In genomic region chr14:55071051-55071450, GRCh38 we compare ENCODE assay signal across 10 cellular contexts. TPM values are rescaled to one million over a fixed set of nuclear protein-coding genes. Genes with fewer than 3 reads are reported as not detected.
DNase-seq lines count a peak whose midpoint lies in the region; ATAC-seq and TF ChIP-seq lines count a peak whose summit lies in the region.
"Had no signal": no experiment of that assay in that cellular context is flagged by ENCODE, and none has a peak within 500 bp of the region (broad histone marks: within the 10 kb centered on the region; RNA-seq: fewer than 3 reads in every experiment).

No MANE protein-coding gene starts in this region.

- H3K4me1 ChIP-seq in mammary epithelial cell (ENCODE audit: insufficient read depth, low read length) = peaks cover 39% of the 10 kb centered on the region

- H3K27me3 ChIP-seq in CD4-positive, alpha-beta T cell (ENCODE audit: control insufficient read depth, insufficient read depth, low read length) = no peaks in the 10 kb centered on the region
- H3K27me3 ChIP-seq in mammary epithelial cell (ENCODE audit: insufficient read depth, low read length) = no peaks in the 10 kb centered on the region

- H3K27me3 Mint-ChIP-seq in CD4-positive, alpha-beta T cell = no peaks in the 10 kb centered on the region
- no peaks in the 10 kb centered on the region for H3K27me3 Mint-ChIP-seq in IgD-negative memory B cell
- H3K27me3 Mint-ChIP-seq in memory B cell = no peaks in the 10 kb centered on the region
- no peaks in the 10 kb centered on the region for H3K27me3 Mint-ChIP-seq in activated CD8-positive, alpha-beta memory T cell treated with anti-CD3 and anti-CD28 coated beads, Interleukin-2, amount 10 ng/mL, durations not matched to agents 7 days and 5 days
- H3K27me3 Mint-ChIP-seq: activated naive CD8-positive, alpha-beta T cell treated with anti-CD3 and anti-CD28 coated beads, Interleukin-2, amount 10 ng/mL, durations not matched to agents 7 days and 5 days had no signal

- no peak for TF ChIP-seq CTCF in CD4-positive, alpha-beta T cell (IDR thresholded peaks at IDR 0.05)
- TF ChIP-seq CTCF in mammary epithelial cell (conservative IDR thresholded peaks at IDR 0.05 in 1 of 2, IDR thresholded peaks at IDR 0.05 in 1 of 2; ENCODE audit: extremely low read depth in 1 of 2, insufficient read depth in 1 of 2, low read depth in 1 of 2, low read length in 2 of 2) = no peak

- H3K9me3 Mint-ChIP-seq in CD4-positive, alpha-beta T cell = no peaks in the 10 kb centered on the region
- H3K9me3 Mint-ChIP-seq in IgD-negative memory B cell = no peaks in the 10 kb centered on the region
- H3K9me3 Mint-ChIP-seq in memory B cell = no peaks in the 10 kb centered on the region
- H3K9me3 Mint-ChIP-seq in activated CD8-positive, alpha-beta memory T cell treated with anti-CD3 and anti-CD28 coated beads, Interleukin-2, amount 10 ng/mL, durations not matched to agents 7 days and 5 days (ENCODE audit: low read depth) = no peaks in the 10 kb centered on the region
- H3K9me3 Mint-ChIP-seq: activated naive CD8-positive, alpha-beta T cell treated with anti-CD3 and anti-CD28 coated beads, Interleukin-2, amount 10 ng/mL, durations not matched to agents 7 days and 5 days had no signal

- 84% methylated on average over 5 of the region's 5 CpGs for WGBS in mammary epithelial cell (ENCODE audit: low coverage, missing lambda C conversion rate)

- ATAC-seq in CD4-positive, alpha-beta T cell (ENCODE audit: poor library complexity) = no peak
- ATAC-seq in memory B cell (ENCODE audit: low read depth) (no peak), HG03025 (IDR thresholded peaks at IDR 0.05; ENCODE audit: low FRiP score, unreplicated experiment) (no peak), GM18858 (IDR thresholded peaks at IDR 0.05; ENCODE audit: unreplicated experiment) (no peak), HG03469 (IDR thresholded peaks at IDR 0.05; ENCODE audit: unreplicated experiment) (no peak)
- no peak for ATAC-seq in activated CD8-positive, alpha-beta memory T cell treated with anti-CD3 and anti-CD28 coated beads, Interleukin-2, amount 10 ng/mL, durations not matched to agents 7 days and 5 days

- H4K20me1 ChIP-seq in mammary epithelial cell (ENCODE audit: insufficient read depth, low read length) = no peaks in the 10 kb centered on the region

- BruUV-seq in mammary epithelial cell (replicated peaks; lab: Mats Ljungman, UMichigan) = no TSS peak

- H3K4me2 ChIP-seq in mammary epithelial cell (ENCODE audit: insufficient read depth, low read depth, low read length) = no peak overlapping the region

- peaks cover 45% of the 10 kb centered on the region for H3K4me1 Mint-ChIP-seq in CD4-positive, alpha-beta T cell (ENCODE audit: low read depth)
- H3K4me1 Mint-ChIP-seq in IgD-negative memory B cell = peaks cover 39 to 51% (median 39%) of the 10 kb centered on the region in 3 donors
- H3K4me1 Mint-ChIP-seq in memory B cell = peaks cover 27% of the 10 kb centered on the region
- peaks cover 41% of the 10 kb centered on the region for H3K4me1 Mint-ChIP-seq in activated CD8-positive, alpha-beta memory T cell treated with anti-CD3 and anti-CD28 coated beads, Interleukin-2, amount 10 ng/mL, durations not matched to agents 7 days and 5 days

- peaks cover 10% of the 10 kb centered on the region for H3K79me2 ChIP-seq in mammary epithelial cell (ENCODE audit: insufficient read depth, low read length)

- no peak for DNase-seq in CD4-positive, alpha-beta T cell
- DNase-seq in mammary epithelial cell = no peak
- DNase-seq in memory B cell (ENCODE audit: low spot score in 2 of 2) = no peak
- no peak for DNase-seq in activated CD8-positive, alpha-beta memory T cell treated with anti-CD3 and anti-CD28 coated beads, Interleukin-2, amount 10 ng/mL, durations not matched to agents 7 days and 5 days
- DNase-seq: activated naive CD8-positive, alpha-beta T cell treated with anti-CD3 and anti-CD28 coated beads, Interleukin-2, amount 10 ng/mL, durations not matched to agents 7 days and 5 days; kidney had no signal

- H2AFZ ChIP-seq in mammary epithelial cell (ENCODE audit: low read depth, low read length) = no peak overlapping the region

- no peak overlapping the region for H3K4me3 ChIP-seq in mammary epithelial cell (replicated peaks in 1 of 3; ENCODE audit: insufficient read depth in 1 of 3, low read depth in 2 of 3, low read length in 3 of 3)

- no peaks in the 10 kb centered on the region for H3K9me3 ChIP-seq in CD4-positive, alpha-beta T cell (ENCODE audit: control insufficient read depth, low read length)
- no peaks in the 10 kb centered on the region for H3K9me3 ChIP-seq in mammary epithelial cell (replicated peaks; ENCODE audit: insufficient read depth, low read length)

- H3K36me3 ChIP-seq in mammary epithelial cell (ENCODE audit: insufficient read depth, low read length) = no peaks in the 10 kb centered on the region

- dilution Hi-C loops in mammary epithelial cell (cut with HindIII; ENCODE audit: low sequenced_read_pairs) = no loop called here

- in situ Hi-C loops in mammary epithelial cell (cut with MboI; ENCODE audit: low sequenced_read_pairs in 2 of 2) = no loop called here

- peak overlapping the region; percentile 75 for H3K9ac ChIP-seq in mammary epithelial cell (ENCODE audit: insufficient read depth, low read length)

- H3K4me3 Mint-ChIP-seq in CD4-positive, alpha-beta T cell = peak overlapping the region; percentile 2
- H3K4me3 Mint-ChIP-seq in IgD-negative memory B cell (peak overlapping the region in 3 of 4 donors; percentile 76 to 93 (median 90)), memory B cell (peak overlapping the region; percentile 29)
- no peak overlapping the region for H3K4me3 Mint-ChIP-seq in activated CD8-positive, alpha-beta memory T cell treated with anti-CD3 and anti-CD28 coated beads, Interleukin-2, amount 10 ng/mL, durations not matched to agents 7 days and 5 days
- H3K4me3 Mint-ChIP-seq: activated naive CD8-positive, alpha-beta T cell treated with anti-CD3 and anti-CD28 coated beads, Interleukin-2, amount 10 ng/mL, durations not matched to agents 7 days and 5 days had no signal

- H3K27ac ChIP-seq in CD4-positive, alpha-beta T cell (ENCODE audit: low read depth, low read length) = no peak overlapping the region
- H3K27ac ChIP-seq in mammary epithelial cell (ENCODE audit: insufficient read depth, low read depth, low read length) = peak overlapping the region; percentile 99

- H3K36me3 Mint-ChIP-seq in CD4-positive, alpha-beta T cell (ENCODE audit: low read depth) = peaks cover 14% of the 10 kb centered on the region
- H3K36me3 Mint-ChIP-seq in IgD-negative memory B cell = no peaks in the 10 kb centered on the region
- H3K36me3 Mint-ChIP-seq in memory B cell = peaks cover 9% of the 10 kb centered on the region
- peaks cover 20% of the 10 kb centered on the region for H3K36me3 Mint-ChIP-seq in activated CD8-positive, alpha-beta memory T cell treated with anti-CD3 and anti-CD28 coated beads, Interleukin-2, amount 10 ng/mL, durations not matched to agents 7 days and 5 days

- peak overlapping the region; percentile 79 for H3K27ac Mint-ChIP-seq in CD4-positive, alpha-beta T cell
- peak overlapping the region; percentile 83 to 97 (median 92) for H3K27ac Mint-ChIP-seq in IgD-negative memory B cell
- H3K27ac Mint-ChIP-seq in memory B cell = peak overlapping the region; percentile 96
- H3K27ac Mint-ChIP-seq in activated CD8-positive, alpha-beta memory T cell treated with anti-CD3 and anti-CD28 coated beads, Interleukin-2, amount 10 ng/mL, durations not matched to agents 7 days and 5 days = no peak overlapping the region

- POLR2A ChIA-PET in CD4-positive, alpha-beta T cell (lab: Charles Lee) = interaction anchor here (1.2 to 3.6 kb wide), 2 partner anchors 12 to 19 kb away, joined by 3 to 42 read pairs; partner anchors contain the start of gene MAPK1IP1L

- CTCF ChIA-PET in CD4-positive, alpha-beta T cell (lab: Charles Lee) = interaction anchor here (3.0 kb wide), 1 partner anchor 20 kb away, joined by 24 read pairs; the partner anchor contains the start of gene MAPK1IP1L
- CTCF ChIA-PET in mammary epithelial cell (lab: Charles Lee; ENCODE audit: low non-redundant PET) = no interaction called here
- CTCF ChIA-PET in activated CD8-positive, alpha-beta memory T cell treated with anti-CD3 and anti-CD28 coated beads, Interleukin-2, amount 10 ng/mL, durations not matched to agents 7 days and 5 days (lab: Charles Lee) = interaction anchor here (1.9 to 3.9 kb wide), 2 partner anchors 11 to 19 kb away, joined by 7 to 24 read pairs; partner anchors contain the start of gene MAPK1IP1L

- intact Hi-C loops in CD4-positive, alpha-beta T cell (cut with DNase I, micrococcal nuclease) = no loop called here
- intact Hi-C loops in mammary epithelial cell (cut with micrococcal nuclease) = no loop called here

RNA-seq across cellular contexts. Expression of gene MAPK1IP1L, which starts 19.6 kb away (rescaled TPM):
- 100 to 1,000 TPM; 198 to 207 TPM for total RNA-seq in CD4-positive, alpha-beta T cell
- 119 TPM for polyA plus RNA-seq in IgD-negative memory B cell
- 100 to 1,000 TPM in 1 of 2 donors, 10 to 100 TPM in 1; 48.2 to 108 TPM for total RNA-seq in mammary epithelial cell
- polyA plus RNA-seq in mammary epithelial cell = 134 TPM
- 100 TPM for polyA minus RNA-seq in mammary epithelial cell
- 100 to 1,000 TPM in 1 of 2 experiments, 10 to 100 TPM in 1; 90.2 to 110 TPM for total RNA-seq in activated CD8-positive, alpha-beta memory T cell treated with anti-CD3 and anti-CD28 coated beads, Interleukin-2, amount 10 ng/mL, durations not matched to agents 7 days and 5 days

RNA-seq across cellular contexts. Expression of gene SOCS4, which starts 44.0 kb away (rescaled TPM):
- 10 to 100 TPM; 19.5 to 20.7 TPM for total RNA-seq in CD4-positive, alpha-beta T cell
- polyA plus RNA-seq in IgD-negative memory B cell (2.2 TPM), mammary epithelial cell (9.5 TPM)
- 10 to 100 TPM; 25.2 to 35.4 TPM for total RNA-seq in mammary epithelial cell
- 20.7 TPM for polyA minus RNA-seq in mammary epithelial cell
- total RNA-seq in activated CD8-positive, alpha-beta memory T cell treated with anti-CD3 and anti-CD28 coated beads, Interleukin-2, amount 10 ng/mL, durations not matched to agents 7 days and 5 days = 10 to 100 TPM; 35.3 to 41.9 TPM

RNA-seq across cellular contexts. Expression of gene WDHD1, which starts 44.2 kb away (rescaled TPM):
- 1 to 10 TPM; 1.8 to 2.2 TPM for total RNA-seq in CD4-positive, alpha-beta T cell
- polyA plus RNA-seq in IgD-negative memory B cell (3.9 TPM), mammary epithelial cell (10.6 TPM)
- total RNA-seq in mammary epithelial cell = 10 to 100 TPM in 1 of 2 donors, 1 to 10 TPM in 1; 7.7 to 21.1 TPM
- 18.8 TPM for polyA minus RNA-seq in mammary epithelial cell
- 10 to 100 TPM; 57.4 to 57.7 TPM for total RNA-seq in activated CD8-positive, alpha-beta memory T cell treated with anti-CD3 and anti-CD28 coated beads, Interleukin-2, amount 10 ng/mL, durations not matched to agents 7 days and 5 days

RNA-seq across cellular contexts. Expression of gene LGALS3, which starts 58.0 kb away (rescaled TPM):
- 10 to 100 TPM; 11.7 to 12.1 TPM for total RNA-seq in CD4-positive, alpha-beta T cell
- 7.6 TPM for polyA plus RNA-seq in IgD-negative memory B cell
- 100 to 1,000 TPM; 138 to 232 TPM for total RNA-seq in mammary epithelial cell
- 156 TPM for polyA plus RNA-seq in mammary epithelial cell
- 47.3 TPM for polyA minus RNA-seq in mammary epithelial cell
- total RNA-seq in activated CD8-positive, alpha-beta memory T cell treated with anti-CD3 and anti-CD28 coated beads, Interleukin-2, amount 10 ng/mL, durations not matched to agents 7 days and 5 days = 100 to 1,000 TPM in 1 of 2 experiments, 10 to 100 TPM in 1; 88.3 to 138 TPM
